In genomic region chrX:67582436-67582835, GRCh38 we compare ENCODE assay signal across 21 cellular contexts. TPM values are rescaled to one million over a fixed set of nuclear protein-coding genes. Genes with fewer than 3 reads are reported as not detected.
A peak's percentile ranks its signal among the peaks of the same experiment; 100 is the strongest.
DNase-seq lines count a peak whose midpoint lies in the region; ATAC-seq, FAIRE-seq and TF ChIP-seq lines count a peak whose summit lies in the region.
"Had no signal": no experiment of that assay in that cellular context is flagged by ENCODE, and none has a peak within 500 bp of the region (broad histone marks: within the 10 kb centered on the region; RNA-seq: fewer than 3 reads in every experiment).

No MANE protein-coding gene starts in this region.

- TF ChIP-seq CTCF in fibroblast of the aortic adventitia (IDR thresholded peaks at IDR 0.05; ENCODE audit: insufficient read depth, low read length) (no peak), HepG2 (CRISPR knock-in tag; IDR thresholded peaks at IDR 0.05) (no peak), brain microvascular endothelial cell (IDR thresholded peaks at IDR 0.05; ENCODE audit: low read depth, low read length, missing control alignments) (no peak)

- TF ChIP-seq RAD21 in HepG2 (CRISPR knock-in tag; IDR thresholded peaks at IDR 0.05) = no peak

- no peak for TF ChIP-seq POLR2A in HepG2 (IDR thresholded peaks at IDR 0.05; ENCODE audit: insufficient read depth in 1 of 2, low read depth in 2 of 2, low read length in 2 of 2)

- no TSS peak for BruUV-seq in HepG2 (replicated peaks; lab: Mats Ljungman, UMichigan)

- H2AFZ ChIP-seq in HepG2 (ENCODE audit: low read length) = no peak overlapping the region

- H3K4me2 ChIP-seq in HepG2 (ENCODE audit: low read depth, low read length) = no peak overlapping the region
- H3K4me2 ChIP-seq: KMS-11 had no signal

- peaks cover 19% of the 10 kb centered on the region for H3K9me3 ChIP-seq in HepG2 (ENCODE audit: low read length)

- H3K9ac ChIP-seq in HepG2 (ENCODE audit: insufficient read depth, low read depth, low read length) = no peak overlapping the region
- H3K9ac ChIP-seq: KMS-11 had no signal

- H3K4me3 ChIP-seq in fibroblast of the aortic adventitia (ENCODE audit: low read depth, low read length) (no peak overlapping the region), HepG2 (replicated peaks in 1 of 3; ENCODE audit: insufficient read depth in 1 of 3, low read depth in 2 of 3, low read length in 3 of 3) (no peak overlapping the region), brain microvascular endothelial cell (ENCODE audit: low read depth, low read length) (no peak overlapping the region)
- H3K4me3 ChIP-seq: GM12878 had no signal

- H3K27me3 ChIP-seq in HepG2 (ENCODE audit: control insufficient read depth in 1 of 2, insufficient read depth in 2 of 2, low read length in 2 of 2) = no peaks in the 10 kb centered on the region
- H3K27me3 ChIP-seq in brain microvascular endothelial cell (replicated peaks) = no peaks in the 10 kb centered on the region

- CTCF ChIA-PET in HepG2 (lab: Yijun Ruan, JAX; ENCODE audit: low intra/inter-chr PET ratio, low total read pairs) = no interaction called here

- in situ Hi-C loops in HepG2 (cut with HindIII; ENCODE audit: extremely low pct_ligation_motif_present, low pct_unique_long_range_greater_than_20kb) (no loop called here), brain microvascular endothelial cell (cut with HindIII; ENCODE audit: low pct_ligation_motif_present, low sequenced_read_pairs) (no loop called here)

- intact Hi-C loops in HepG2 (cut with micrococcal nuclease; ENCODE audit: unreplicated experiment) = no loop called here

- 24% methylated on average over 3 of the region's 4 CpGs for WGBS in HepG2 (ENCODE audit: low lambda C conversion rate)

- POLR2A ChIA-PET in HepG2 (lab: Yijun Ruan, JAX) = no interaction called here

- peak; percentile 67 for DNase-seq in EH (ENCODE audit: low read depth)
- DNase-seq in LHCN-M2 (ENCODE audit: low read depth) = peak; percentile 55
- DNase-seq in fibroblast of the aortic adventitia (ENCODE audit: low read depth) = peak; percentile 16
- DNase-seq in HepG2 (ENCODE audit: low spot score) = no peak
- no peak for DNase-seq in T-helper 9 cell
- DNase-seq in brain microvascular endothelial cell = no peak
- DNase-seq: AML-193; CD4-positive, alpha-beta T cell; DMS153; DMS79; GF-D8; GOT3; H7 had no signal

- no peaks in the 10 kb centered on the region for H3K4me1 ChIP-seq in HepG2 (ENCODE audit: insufficient read depth, low read length)

- ATAC-seq in HepG2 (no peak), HG02571 (IDR thresholded peaks at IDR 0.05; ENCODE audit: unreplicated experiment) (no peak)
- ATAC-seq: GM12878, HCT116 had no signal

- H3K27ac ChIP-seq in HepG2 (ENCODE audit: extremely low read length, insufficient read depth, low read length) (no peak overlapping the region), brain microvascular endothelial cell (no peak overlapping the region)
- H3K27ac ChIP-seq: C4-2B, KMS-11 had no signal

- TF ChIP-seq EP300 in HepG2 (IDR thresholded peaks at IDR 0.05; ENCODE audit: low read depth in 2 of 2, low read length in 2 of 2) = no peak
- TF ChIP-seq EP300 in HepG2 (CRISPR knock-in tag; IDR thresholded peaks at IDR 0.05; ENCODE audit: borderline replicate concordance) = no peak

- H4K20me1 ChIP-seq in HepG2 (ENCODE audit: insufficient read depth, low read length) = no peaks in the 10 kb centered on the region

- no peaks in the 10 kb centered on the region for H3K79me2 ChIP-seq in HepG2 (ENCODE audit: insufficient read depth, low read length)

- H3K36me3 ChIP-seq in HepG2 (replicated peaks in 1 of 2; ENCODE audit: control insufficient read depth in 1 of 2, insufficient read depth in 2 of 2, low read length in 2 of 2) (no peaks in the 10 kb centered on the region), brain microvascular endothelial cell (replicated peaks) (no peaks in the 10 kb centered on the region)

- no peak for FAIRE-seq in HepG2 (lab: Jason Lieb, UNC)
- FAIRE-seq: A204.1, GM12878, GM19239 had no signal

TF ChIP-seq in HepG2, 621 proteins besides CTCF, POLR2A, EP300 and RAD21:
- TF ChIP-seq TSC22D2 (CRISPR knock-in tag; IDR thresholded peaks at IDR 0.05; ENCODE audit: borderline replicate concordance) (no peak), ZNF790 (CRISPR knock-in tag; IDR thresholded peaks at IDR 0.05; ENCODE audit: borderline replicate concordance) (no peak), ZSCAN12 (CRISPR knock-in tag; IDR thresholded peaks at IDR 0.05) (no peak), CREBL2 (CRISPR knock-in tag; IDR thresholded peaks at IDR 0.05; ENCODE audit: borderline replicate concordance) (no peak), U2AF2 (IDR thresholded peaks at IDR 0.05; ENCODE audit: low read depth, low read length) (no peak), ZKSCAN1 (IDR thresholded peaks at IDR 0.05; ENCODE audit: low read length) (no peak)
- TF ChIP-seq, protein P1, sequence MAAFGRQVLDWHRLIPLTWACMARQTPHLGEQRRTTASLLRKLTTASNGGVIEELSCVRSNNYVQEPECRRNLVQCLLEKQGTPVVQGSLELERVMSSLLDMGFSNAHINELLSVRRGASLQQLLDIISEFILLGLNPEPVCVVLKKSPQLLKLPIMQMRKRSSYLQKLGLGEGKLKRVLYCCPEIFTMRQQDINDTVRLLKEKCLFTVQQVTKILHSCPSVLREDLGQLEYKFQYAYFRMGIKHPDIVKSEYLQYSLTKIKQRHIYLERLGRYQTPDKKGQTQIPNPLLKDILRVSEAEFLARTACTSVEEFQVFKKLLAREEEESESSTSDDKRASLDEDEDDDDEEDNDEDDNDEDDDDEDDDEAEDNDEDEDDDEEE (CRISPR knock-in tag; IDR thresholded peaks at IDR 0.05) = no peak
- TF ChIP-seq, protein P2, sequence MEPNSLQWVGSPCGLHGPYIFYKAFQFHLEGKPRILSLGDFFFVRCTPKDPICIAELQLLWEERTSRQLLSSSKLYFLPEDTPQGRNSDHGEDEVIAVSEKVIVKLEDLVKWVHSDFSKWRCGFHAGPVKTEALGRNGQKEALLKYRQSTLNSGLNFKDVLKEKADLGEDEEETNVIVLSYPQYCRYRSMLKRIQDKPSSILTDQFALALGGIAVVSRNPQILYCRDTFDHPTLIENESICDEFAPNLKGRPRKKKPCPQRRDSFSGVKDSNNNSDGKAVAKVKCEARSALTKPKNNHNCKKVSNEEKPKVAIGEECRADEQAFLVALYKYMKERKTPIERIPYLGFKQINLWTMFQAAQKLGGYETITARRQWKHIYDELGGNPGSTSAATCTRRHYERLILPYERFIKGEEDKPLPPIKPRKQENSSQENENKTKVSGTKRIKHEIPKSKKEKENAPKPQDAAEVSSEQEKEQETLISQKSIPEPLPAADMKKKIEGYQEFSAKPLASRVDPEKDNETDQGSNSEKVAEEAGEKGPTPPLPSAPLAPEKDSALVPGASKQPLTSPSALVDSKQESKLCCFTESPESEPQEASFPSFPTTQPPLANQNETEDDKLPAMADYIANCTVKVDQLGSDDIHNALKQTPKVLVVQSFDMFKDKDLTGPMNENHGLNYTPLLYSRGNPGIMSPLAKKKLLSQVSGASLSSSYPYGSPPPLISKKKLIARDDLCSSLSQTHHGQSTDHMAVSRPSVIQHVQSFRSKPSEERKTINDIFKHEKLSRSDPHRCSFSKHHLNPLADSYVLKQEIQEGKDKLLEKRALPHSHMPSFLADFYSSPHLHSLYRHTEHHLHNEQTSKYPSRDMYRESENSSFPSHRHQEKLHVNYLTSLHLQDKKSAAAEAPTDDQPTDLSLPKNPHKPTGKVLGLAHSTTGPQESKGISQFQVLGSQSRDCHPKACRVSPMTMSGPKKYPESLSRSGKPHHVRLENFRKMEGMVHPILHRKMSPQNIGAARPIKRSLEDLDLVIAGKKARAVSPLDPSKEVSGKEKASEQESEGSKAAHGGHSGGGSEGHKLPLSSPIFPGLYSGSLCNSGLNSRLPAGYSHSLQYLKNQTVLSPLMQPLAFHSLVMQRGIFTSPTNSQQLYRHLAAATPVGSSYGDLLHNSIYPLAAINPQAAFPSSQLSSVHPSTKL (CRISPR knock-in tag; IDR thresholded peaks at IDR 0.05) = no peak

RNA-seq across cellular contexts. Expression of gene AR, which starts 38.6 kb away (rescaled TPM):
- total RNA-seq in LHCN-M2 (2014; rRNA removed) = 16.0 and 18.2 TPM in 2 replicates
- 8.2 TPM for polyA plus RNA-seq in LHCN-M2 (2012)
- 4.8 and 6.3 TPM in 2 replicates for total RNA-seq in fibroblast of the aortic adventitia (ENCODE audit: low replicate concordance)
- total RNA-seq in HepG2 (2016; rRNA removed; fragmentation: Illumina TruSeq; extraction: Trizol) = not detected in 2 replicates
- not detected in 2 replicates for total RNA-seq in HepG2 (2016; cell fraction: cytosol; rRNA removed; fragmentation: Illumina TruSeq; extraction: Trizol; ENCODE audit: low read depth)
- not detected in 2 replicates for total RNA-seq in HepG2 (2016; cell fraction: insoluble cytoplasmic fraction; rRNA removed; fragmentation: Illumina TruSeq; extraction: Trizol)
- total RNA-seq in HepG2 (2016; cell fraction: membrane; rRNA removed; fragmentation: Illumina TruSeq; extraction: Trizol) = not detected in 2 replicates
- not detected in 2 replicates for total RNA-seq in HepG2 (2016; cell fraction: nucleus; rRNA removed; fragmentation: Illumina TruSeq; extraction: Trizol)
- not detected in 2 replicates for polyA plus RNA-seq in HepG2 (2011; rRNA removed)
- polyA plus RNA-seq in HepG2 (2011; cell fraction: cytosol; rRNA removed) = not detected in 2 replicates
- polyA plus RNA-seq in HepG2 (2011; cell fraction: nucleus; rRNA removed) = not detected in 2 replicates
- polyA plus RNA-seq in HepG2 (2012) = not detected in 2 replicates
- polyA plus RNA-seq in HepG2 (2016; cell fraction: cytosol; fragmentation: Illumina TruSeq; extraction: Trizol; ENCODE audit: low read depth) = not detected in 2 replicates
- not detected in 2 replicates for polyA plus RNA-seq in HepG2 (2016; cell fraction: insoluble cytoplasmic fraction; fragmentation: Illumina TruSeq; extraction: Trizol; ENCODE audit: low read depth)
- polyA plus RNA-seq in HepG2 (2016; cell fraction: membrane; fragmentation: Illumina TruSeq; extraction: Trizol; ENCODE audit: low read depth) = not detected in 2 replicates
- polyA plus RNA-seq in HepG2 (2016; cell fraction: nucleus; fragmentation: Illumina TruSeq; extraction: Trizol; ENCODE audit: insufficient read depth, low read depth) = not detected in 2 replicates
- not detected in 2 replicates for polyA minus RNA-seq in HepG2 (2011; rRNA and poly(A)+ RNA removed; ENCODE audit: low replicate concordance)
- polyA minus RNA-seq in HepG2 (2011; cell fraction: cytosol; rRNA and poly(A)+ RNA removed) = not detected in 2 replicates
- not detected in 2 replicates for polyA minus RNA-seq in HepG2 (2011; cell fraction: nucleus; rRNA and poly(A)+ RNA removed)
- total RNA-seq: CD4-positive, alpha-beta T cell; GM12878; HT-29 had no signal

Comparison
In these comparisons a context has a peak if more than half of its experiments do, and no peak if none do; other contexts are left out.
1. DNase-seq: peak in EH (single experiment), LHCN-M2 (single experiment) and fibroblast of the aortic adventitia (single experiment); none in HepG2 (single experiment), T-helper 9 cell (single experiment) and brain microvascular endothelial cell (single experiment).